In genomic region chr2:85750509-85751299, GRCh38 we compare ENCODE assay signal across 8 cellular contexts. TPM values are rescaled to one million over a fixed set of nuclear protein-coding genes. Genes with fewer than 3 reads are reported as not detected.
A peak's percentile ranks its signal among the peaks of the same experiment; 100 is the strongest.
DNase-seq lines count a peak whose midpoint lies in the region; ATAC-seq and TF ChIP-seq lines count a peak whose summit lies in the region.

No MANE protein-coding gene starts in this region.

- H3K27me3 Mint-ChIP-seq in activated B cell treated with CpG ODN at 0.5 μM for 24 hours, result peaks cover 18% of the 10 kb centered on the region

- no peak overlapping the region for H3K4me3 ChIP-seq in choroid plexus epithelial cell (ENCODE audit: low read depth, low read length)

- intact Hi-C loops in activated B cell treated with CpG ODN at 0.5 μM for 24 hours (cut with micrococcal nuclease), result loop anchor here (1.0 to 5.0 kb wide), 4 partner anchors 54 to 330 kb away; no protein-coding TSS in a partner anchor

- ATAC-seq in activated B cell treated with CpG ODN at 0.5 μM for 24 hours (ENCODE audit: low read depth), result peak; percentile 56
- ATAC-seq in left lobe of liver, result peak; percentile 66
- no peak for ATAC-seq in GM19328 (IDR thresholded peaks at IDR 0.05; ENCODE audit: unreplicated experiment)

- DNase-seq in GM03348 (ENCODE audit: low spot score), result peak; percentile 78
- DNase-seq in NCI-H1105 treated with DMSO at 0.1 percent for 48 hours (lab: John Stamatoyannopoulos, UW), result peak; percentile 68
- no peak for DNase-seq in activated B cell treated with CpG ODN at 0.5 μM for 24 hours
- peak; percentile 73 for DNase-seq in choroid plexus epithelial cell (ENCODE audit: low read depth)
- peak; percentile 81 for DNase-seq in left lobe of liver (ENCODE audit: low spot score)
- peak; percentile 40 to 44 for DNase-seq in stimulated activated CD4-positive, alpha-beta T cell treated with anti-CD3 and anti-CD28 coated beads, Interleukin-4, amount 100 ng/mL, for 48 hours (ENCODE audit: low read depth in 2 of 2)
- DNase-seq in NCI-H128 (lab: John Stamatoyannopoulos, UW; ENCODE audit: unreplicated experiment), result no peak

- H3K27ac Mint-ChIP-seq in activated B cell treated with CpG ODN at 0.5 μM for 24 hours, result no peak overlapping the region

- CTCF ChIA-PET in activated B cell treated with CpG ODN at 0.5 μM for 24 hours (lab: Charles Lee), result interaction anchor here (0.8 to 2.4 kb wide), 6 partner anchors 10 to 328 kb away, joined by 3 to 16 read pairs (median 3); no protein-coding TSS in a partner anchor

- H3K4me1 Mint-ChIP-seq in activated B cell treated with CpG ODN at 0.5 μM for 24 hours, result peaks cover 65% of the 10 kb centered on the region

- H3K4me3 Mint-ChIP-seq in activated B cell treated with CpG ODN at 0.5 μM for 24 hours, result no peak overlapping the region

- POLR2A ChIA-PET in activated B cell treated with CpG ODN at 0.5 μM for 24 hours (lab: Charles Lee), result no interaction called here

- TF ChIP-seq CTCF in activated B cell treated with CpG ODN at 0.5 μM for 24 hours (IDR thresholded peaks at IDR 0.05), result no peak
- TF ChIP-seq CTCF in choroid plexus epithelial cell (conservative IDR thresholded peaks at IDR 0.05; ENCODE audit: low read depth, low read length), result peak; percentile 92

- H3K9me3 Mint-ChIP-seq in activated B cell treated with CpG ODN at 0.5 μM for 24 hours, result peaks cover 3% of the 10 kb centered on the region

- no peaks in the 10 kb centered on the region for H3K36me3 Mint-ChIP-seq in activated B cell treated with CpG ODN at 0.5 μM for 24 hours (ENCODE audit: low read depth)

RNA-seq across cellular contexts. Expression of gene ATOH8, which starts 3.1 kb away (rescaled TPM):
- total RNA-seq in activated B cell treated with CpG ODN at 0.5 μM for 24 hours (not detected in 2 replicates), left lobe of liver (28.0 TPM)

RNA-seq across cellular contexts. Expression of gene GNLY, which starts 56.5 kb away (rescaled TPM):
- 1.8 and 2.3 TPM in 2 replicates for total RNA-seq in activated B cell treated with CpG ODN at 0.5 μM for 24 hours
- total RNA-seq in left lobe of liver, result 0.68 TPM

Comparison
In these comparisons a context has a peak if more than half of its experiments do, and no peak if none do; other contexts are left out.
1. DNase-seq: peak in GM03348 (single experiment), NCI-H1105 treated with DMSO at 0.1 percent for 48 hours (single experiment), choroid plexus epithelial cell (single experiment), left lobe of liver (single experiment) and stimulated activated CD4-positive, alpha-beta T cell treated with anti-CD3 and anti-CD28 coated beads, Interleukin-4, amount 100 ng/mL, for 48 hours (2 of 2); none in activated B cell treated with CpG ODN at 0.5 μM for 24 hours (single experiment) and NCI-H128 (single experiment).
2. RNA of gene ATOH8, which starts 3.1 kb away (total RNA-seq): 28.0 TPM in left lobe of liver (single experiment); not detected in activated B cell treated with CpG ODN at 0.5 μM for 24 hours; every median in the first group is over 10 times any median in the second.